Comparison of ENCODE assay signal across 8 cellular contexts in genomic region chr17:164536-165235, GRCh38. TPM values are rescaled to one million over a fixed set of nuclear protein-coding genes. Genes with fewer than 3 reads are reported as not detected.
DNase-seq lines count a peak whose midpoint lies in the region; ATAC-seq, FAIRE-seq and TF ChIP-seq lines count a peak whose summit lies in the region.

No MANE protein-coding gene starts in this region.

- peaks cover 0 to under 1% (median 0%) of the 10 kb centered on the region in 7 donors for H3K9me3 Mint-ChIP-seq in CD14-positive monocyte
- H3K9me3 Mint-ChIP-seq in T-cell, result no peaks in the 10 kb centered on the region
- no peaks in the 10 kb centered on the region for H3K9me3 Mint-ChIP-seq in neural progenitor cell

- POLR2A ChIA-PET in T-cell (lab: Charles Lee), result no interaction called here

- CTCF ChIA-PET in T-cell (lab: Charles Lee), result interaction anchor here in 1 of 2 donors (1.0 kb wide), 1 partner anchor 536 kb away, joined by 3 read pairs; no protein-coding TSS in a partner anchor

- H3K27ac ChIP-seq in fibroblast of lung (ENCODE audit: insufficient read depth, low read length), result no peak overlapping the region
- H3K27ac ChIP-seq in neural progenitor cell, result no peak overlapping the region

- H3K9me3 ChIP-seq in fibroblast of lung (ENCODE audit: control insufficient read depth, insufficient read depth, low read depth, low read length) (no peaks in the 10 kb centered on the region), neural progenitor cell (ENCODE audit: low read depth) (no peaks in the 10 kb centered on the region)

- intact Hi-C loops in CD14-positive monocyte (cut with micrococcal nuclease), result no loop called here

- TF ChIP-seq CTCF in CD14-positive monocyte (IDR thresholded peaks at IDR 0.05), result peak; percentile 18
- peak; percentile 26 to 31 for TF ChIP-seq CTCF in fibroblast of lung (conservative IDR thresholded peaks at IDR 0.05 in 1 of 2, IDR thresholded peaks at IDR 0.05 in 1 of 2; ENCODE audit: low read depth in 1 of 2, low read length in 2 of 2)
- TF ChIP-seq CTCF in neural progenitor cell (IDR thresholded peaks at IDR 0.05), result peak; percentile 75

- H3K27ac Mint-ChIP-seq in CD14-positive monocyte (peak overlapping the region in 1 of 7 donors; percentile 17), T-cell (no peak overlapping the region), neural progenitor cell (peak overlapping the region; percentile 98)

- DNase-seq in CD14-positive monocyte (ENCODE audit: low spot score) (no peak), GM12891 (ENCODE audit: insufficient read length, low spot score) (peak; percentile 63), T-cell (peak in 17 of 34 experiments; percentile 11 to 48 (median 15)), fibroblast of lung (ENCODE audit: low read depth in 2 of 2) (peak; percentile 14 to 36), neural progenitor cell (ENCODE audit: low spot score) (peak; percentile 85), GOT3 (lab: John Stamatoyannopoulos, UW) (no peak)

- H3K4me3 Mint-ChIP-seq in CD14-positive monocyte (no peak overlapping the region), T-cell (no peak overlapping the region), neural progenitor cell (no peak overlapping the region)

- no peak for FAIRE-seq in GM12891 (lab: Jason Lieb, UNC)

- H4K20me1 ChIP-seq in fibroblast of lung (ENCODE audit: control insufficient read depth, extremely low read depth, insufficient read depth, low read length), result no peaks in the 10 kb centered on the region
- no peaks in the 10 kb centered on the region for H4K20me1 ChIP-seq in neural progenitor cell (ENCODE audit: low read depth)

- H2AFZ ChIP-seq in fibroblast of lung (ENCODE audit: low read length) (no peak overlapping the region), neural progenitor cell (replicated peaks) (peak overlapping the region; percentile 70)

- no peaks in the 10 kb centered on the region for H3F3A ChIP-seq in neural progenitor cell (ENCODE audit: low read depth)

- no peak for TF ChIP-seq POLR2A in GM12891 (IDR thresholded peaks at IDR 0.05; ENCODE audit: low read depth, low read length)

- H3K36me3 Mint-ChIP-seq in CD14-positive monocyte, result no peaks in the 10 kb centered on the region
- no peaks in the 10 kb centered on the region for H3K36me3 Mint-ChIP-seq in T-cell
- no peaks in the 10 kb centered on the region for H3K36me3 Mint-ChIP-seq in neural progenitor cell

- H3K27me3 ChIP-seq in fibroblast of lung (ENCODE audit: control insufficient read depth, insufficient read depth, low read length) (no peaks in the 10 kb centered on the region), neural progenitor cell (no peaks in the 10 kb centered on the region)

- H3K4me2 ChIP-seq in fibroblast of lung (ENCODE audit: extremely low read depth, insufficient read depth, low read length) (no peak overlapping the region), neural progenitor cell (peak overlapping the region; percentile 2)

- no peak overlapping the region for H3K9ac ChIP-seq in fibroblast of lung (ENCODE audit: insufficient read depth, low read length)
- no peak overlapping the region for H3K9ac ChIP-seq in neural progenitor cell

- ATAC-seq in T-cell (replicated peaks in 1 of 4) (peak; percentile 23 to 59 (median 47)), HG03175 (IDR thresholded peaks at IDR 0.05; ENCODE audit: unreplicated experiment) (no peak), GM21737 (IDR thresholded peaks at IDR 0.05; ENCODE audit: unreplicated experiment) (no peak)

- H3K4me3 ChIP-seq in fibroblast of lung (replicated peaks in 1 of 4; ENCODE audit: control extremely low read depth in 1 of 4, insufficient read depth in 1 of 4, low read depth in 3 of 4, low read length in 4 of 4) (no peak overlapping the region), neural progenitor cell (no peak overlapping the region)

- H3K27me3 Mint-ChIP-seq in CD14-positive monocyte (ENCODE audit: low read depth in 3 of 3), result peaks cover 0 to 4% (median 4%) of the 10 kb centered on the region in 3 donors
- H3K27me3 Mint-ChIP-seq in T-cell, result peaks cover 0 to 5% of the 10 kb centered on the region in 2 donors
- peaks cover 4% of the 10 kb centered on the region for H3K27me3 Mint-ChIP-seq in neural progenitor cell (ENCODE audit: insufficient read depth, low read depth)

- H3K36me3 ChIP-seq in fibroblast of lung (ENCODE audit: control insufficient read depth, insufficient read depth, low read length) (no peaks in the 10 kb centered on the region), neural progenitor cell (no peaks in the 10 kb centered on the region)

- no peaks in the 10 kb centered on the region for H3K4me1 ChIP-seq in fibroblast of lung (ENCODE audit: control insufficient read depth, extremely low read depth, insufficient read depth, low read length)
- peaks cover 9% of the 10 kb centered on the region for H3K4me1 ChIP-seq in neural progenitor cell

- H3K79me2 ChIP-seq in fibroblast of lung (ENCODE audit: control insufficient read depth, insufficient read depth, low read length), result no peaks in the 10 kb centered on the region
- H3K79me2 ChIP-seq in neural progenitor cell (ENCODE audit: low read depth), result no peaks in the 10 kb centered on the region

- H3K4me1 Mint-ChIP-seq in CD14-positive monocyte (peaks cover 2% of the 10 kb centered on the region), T-cell (no peaks in the 10 kb centered on the region), neural progenitor cell (peaks cover 12% of the 10 kb centered on the region)

TF ChIP-seq in GM12891, 5 proteins besides CTCF, POLR2A, EP300 and RAD21:
- TF ChIP-seq POLR2AphosphoS5 (IDR thresholded peaks at IDR 0.05; ENCODE audit: low read depth, low read length) (no peak), POU2F2 (IDR thresholded peaks at IDR 0.05; ENCODE audit: low read depth, low read length) (no peak), SPI1 (IDR thresholded peaks at IDR 0.05; ENCODE audit: low read depth, low read length) (no peak), TAF1 (IDR thresholded peaks at IDR 0.05; ENCODE audit: low read depth, low read length) (no peak)

RNA-seq across cellular contexts. Expression of gene DOC2B, which starts 16.8 kb away (rescaled TPM):
- polyA plus RNA-seq in CD14-positive monocyte (under 1 TPM in 1 of 2 donors, not detected in 1; 0.02 TPM), fibroblast of lung (not detected in 2 replicates)
- 0.13 TPM for polyA plus RNA-seq in GM12891 (2012; ENCODE audit: low read depth, missing spikeins)
- total RNA-seq in T-cell (under 1 TPM in 3 of 5 donors, not detected in 2; 0.05 to 0.16 (median 0.09) TPM), fibroblast of lung (not detected in 2 replicates), neural progenitor cell (ENCODE audit: low replicate concordance) (0.31 and 0.34 TPM in 2 replicates)
- not detected in 2 replicates for polyA plus RNA-seq in fibroblast of lung (2012)
- polyA minus RNA-seq in fibroblast of lung (ENCODE audit: low replicate concordance), result not detected in 2 replicates

RNA-seq across cellular contexts. Expression of gene SCGB1C2, which starts 27.3 kb away (rescaled TPM):
- polyA plus RNA-seq in CD14-positive monocyte (not detected), fibroblast of lung (not detected in 2 replicates)
- not detected for polyA plus RNA-seq in GM12891 (2012; ENCODE audit: low read depth, missing spikeins)
- total RNA-seq in T-cell (not detected), fibroblast of lung (not detected in 2 replicates), neural progenitor cell (ENCODE audit: low replicate concordance) (not detected in 2 replicates)
- not detected in 2 replicates for polyA plus RNA-seq in fibroblast of lung (2012)
- polyA minus RNA-seq in fibroblast of lung (ENCODE audit: low replicate concordance), result not detected in 2 replicates

Comparison
In these comparisons a context has a peak if more than half of its experiments do, and no peak if none do; other contexts are left out.
1. DNase-seq: peak in GM12891 (single experiment), fibroblast of lung (2 of 2) and neural progenitor cell (single experiment); none in CD14-positive monocyte (single experiment) and GOT3 (single experiment).
2. CTCF ChIP-seq: peak in every context shown above with its lines; median percentile 75 in neural progenitor cell; 28 in fibroblast of lung; 18 in CD14-positive monocyte.
3. ATAC-seq: peak in T-cell (4 of 4); none in HG03175 (single experiment) and GM21737 (single experiment).